Comparison of ENCODE assay signal across 2 cellular contexts in the genomic region with DNA sequence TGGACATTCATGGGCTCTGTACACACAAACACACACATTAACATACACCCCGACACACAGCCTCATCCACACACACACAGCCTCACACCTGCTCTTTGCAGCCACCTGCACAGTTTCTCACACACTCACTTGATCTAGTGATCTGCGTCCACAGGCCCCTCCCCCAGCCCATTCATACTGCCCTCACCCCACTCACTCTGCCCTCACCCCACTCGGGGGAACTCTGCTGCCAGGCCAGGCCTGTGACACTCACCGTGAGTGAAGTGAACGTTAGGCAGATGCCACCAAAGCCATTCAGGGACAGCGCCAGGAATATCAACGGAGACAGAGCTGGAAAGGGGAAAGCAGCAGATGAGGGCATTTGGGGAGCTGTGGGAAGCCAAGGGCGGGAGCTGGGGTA.
TF ChIP-seq lines count a peak whose summit lies in the region.

No MANE protein-coding gene starts in this region.

TF ChIP-seq in IMR-90, 13 proteins besides CTCF, POLR2A, EP300 and RAD21:
- TF ChIP-seq SMC3 (IDR thresholded peaks at IDR 0.05; ENCODE audit: low read depth, low read length) = no peak
- no peak for TF ChIP-seq RCOR1 (IDR thresholded peaks at IDR 0.05; ENCODE audit: insufficient replicate concordance, low read length)
- no peak for TF ChIP-seq RFX5 (IDR thresholded peaks at IDR 0.05; ENCODE audit: low read depth, low read length)
- TF ChIP-seq, protein P1, sequence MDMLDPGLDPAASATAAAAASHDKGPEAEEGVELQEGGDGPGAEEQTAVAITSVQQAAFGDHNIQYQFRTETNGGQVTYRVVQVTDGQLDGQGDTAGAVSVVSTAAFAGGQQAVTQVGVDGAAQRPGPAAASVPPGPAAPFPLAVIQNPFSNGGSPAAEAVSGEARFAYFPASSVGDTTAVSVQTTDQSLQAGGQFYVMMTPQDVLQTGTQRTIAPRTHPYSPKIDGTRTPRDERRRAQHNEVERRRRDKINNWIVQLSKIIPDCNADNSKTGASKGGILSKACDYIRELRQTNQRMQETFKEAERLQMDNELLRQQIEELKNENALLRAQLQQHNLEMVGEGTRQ (IDR thresholded peaks at IDR 0.05; ENCODE audit: low read depth, low read length) = no peak
- TF ChIP-seq, protein P2, sequence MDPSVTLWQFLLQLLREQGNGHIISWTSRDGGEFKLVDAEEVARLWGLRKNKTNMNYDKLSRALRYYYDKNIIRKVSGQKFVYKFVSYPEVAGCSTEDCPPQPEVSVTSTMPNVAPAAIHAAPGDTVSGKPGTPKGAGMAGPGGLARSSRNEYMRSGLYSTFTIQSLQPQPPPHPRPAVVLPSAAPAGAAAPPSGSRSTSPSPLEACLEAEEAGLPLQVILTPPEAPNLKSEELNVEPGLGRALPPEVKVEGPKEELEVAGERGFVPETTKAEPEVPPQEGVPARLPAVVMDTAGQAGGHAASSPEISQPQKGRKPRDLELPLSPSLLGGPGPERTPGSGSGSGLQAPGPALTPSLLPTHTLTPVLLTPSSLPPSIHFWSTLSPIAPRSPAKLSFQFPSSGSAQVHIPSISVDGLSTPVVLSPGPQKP (IDR thresholded peaks at IDR 0.05; ENCODE audit: borderline replicate concordance, low read depth, low read length) = no peak
- no peak for TF ChIP-seq MAFK (IDR thresholded peaks at IDR 0.05; ENCODE audit: low read depth, low read length)
- TF ChIP-seq CEBPB (IDR thresholded peaks at IDR 0.05; ENCODE audit: low read depth, low read length) = no peak
- no peak for TF ChIP-seq FOS (IDR thresholded peaks at IDR 0.05; ENCODE audit: low read depth, low read length)
- TF ChIP-seq CHD1 (IDR thresholded peaks at IDR 0.05; ENCODE audit: low read depth, low read length) = no peak
- TF ChIP-seq MAZ (IDR thresholded peaks at IDR 0.05; ENCODE audit: borderline replicate concordance, low read depth, low read length) = no peak
- TF ChIP-seq NFE2L2 (IDR thresholded peaks at IDR 0.05; ENCODE audit: low read depth, low read length) = no peak
- no peak for TF ChIP-seq MXI1 (IDR thresholded peaks at IDR 0.05; ENCODE audit: borderline replicate concordance, low read depth, low read length)
- no peak for TF ChIP-seq BHLHE40 (IDR thresholded peaks at IDR 0.05; ENCODE audit: low read depth, low read length)

TF ChIP-seq in liver, 16 proteins besides CTCF, POLR2A, EP300 and RAD21:
- TF ChIP-seq, protein P3, sequence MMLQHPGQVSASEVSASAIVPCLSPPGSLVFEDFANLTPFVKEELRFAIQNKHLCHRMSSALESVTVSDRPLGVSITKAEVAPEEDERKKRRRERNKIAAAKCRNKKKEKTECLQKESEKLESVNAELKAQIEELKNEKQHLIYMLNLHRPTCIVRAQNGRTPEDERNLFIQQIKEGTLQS (IDR thresholded peaks at IDR 0.05) = no peak
- TF ChIP-seq FOXA2 (IDR thresholded peaks at IDR 0.05) (no peak), NR2F2 (IDR thresholded peaks at IDR 0.05) (no peak), YY1 (IDR thresholded peaks at IDR 0.05) (no peak), GABPA (IDR thresholded peaks at IDR 0.05 in 1 of 2, conservative IDR thresholded peaks at IDR 0.05 in 1 of 2) (no peak), RXRA (IDR thresholded peaks at IDR 0.05) (no peak), FOXA1 (IDR thresholded peaks at IDR 0.05) (no peak), JUND (IDR thresholded peaks at IDR 0.05) (no peak), HNF4A (conservative IDR thresholded peaks at IDR 0.05) (no peak), TAF1 (conservative IDR thresholded peaks at IDR 0.05) (no peak), SP1 (IDR thresholded peaks at IDR 0.05) (no peak), HNF4G (IDR thresholded peaks at IDR 0.05) (no peak)
- TF ChIP-seq, protein P4, sequence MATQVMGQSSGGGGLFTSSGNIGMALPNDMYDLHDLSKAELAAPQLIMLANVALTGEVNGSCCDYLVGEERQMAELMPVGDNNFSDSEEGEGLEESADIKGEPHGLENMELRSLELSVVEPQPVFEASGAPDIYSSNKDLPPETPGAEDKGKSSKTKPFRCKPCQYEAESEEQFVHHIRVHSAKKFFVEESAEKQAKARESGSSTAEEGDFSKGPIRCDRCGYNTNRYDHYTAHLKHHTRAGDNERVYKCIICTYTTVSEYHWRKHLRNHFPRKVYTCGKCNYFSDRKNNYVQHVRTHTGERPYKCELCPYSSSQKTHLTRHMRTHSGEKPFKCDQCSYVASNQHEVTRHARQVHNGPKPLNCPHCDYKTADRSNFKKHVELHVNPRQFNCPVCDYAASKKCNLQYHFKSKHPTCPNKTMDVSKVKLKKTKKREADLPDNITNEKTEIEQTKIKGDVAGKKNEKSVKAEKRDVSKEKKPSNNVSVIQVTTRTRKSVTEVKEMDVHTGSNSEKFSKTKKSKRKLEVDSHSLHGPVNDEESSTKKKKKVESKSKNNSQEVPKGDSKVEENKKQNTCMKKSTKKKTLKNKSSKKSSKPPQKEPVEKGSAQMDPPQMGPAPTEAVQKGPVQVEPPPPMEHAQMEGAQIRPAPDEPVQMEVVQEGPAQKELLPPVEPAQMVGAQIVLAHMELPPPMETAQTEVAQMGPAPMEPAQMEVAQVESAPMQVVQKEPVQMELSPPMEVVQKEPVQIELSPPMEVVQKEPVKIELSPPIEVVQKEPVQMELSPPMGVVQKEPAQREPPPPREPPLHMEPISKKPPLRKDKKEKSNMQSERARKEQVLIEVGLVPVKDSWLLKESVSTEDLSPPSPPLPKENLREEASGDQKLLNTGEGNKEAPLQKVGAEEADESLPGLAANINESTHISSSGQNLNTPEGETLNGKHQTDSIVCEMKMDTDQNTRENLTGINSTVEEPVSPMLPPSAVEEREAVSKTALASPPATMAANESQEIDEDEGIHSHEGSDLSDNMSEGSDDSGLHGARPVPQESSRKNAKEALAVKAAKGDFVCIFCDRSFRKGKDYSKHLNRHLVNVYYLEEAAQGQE (IDR thresholded peaks at IDR 0.05) = no peak
- TF ChIP-seq, protein P5, sequence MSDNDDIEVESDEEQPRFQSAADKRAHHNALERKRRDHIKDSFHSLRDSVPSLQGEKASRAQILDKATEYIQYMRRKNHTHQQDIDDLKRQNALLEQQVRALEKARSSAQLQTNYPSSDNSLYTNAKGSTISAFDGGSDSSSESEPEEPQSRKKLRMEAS (IDR thresholded peaks at IDR 0.05) = no peak
